In the genomic region with DNA sequence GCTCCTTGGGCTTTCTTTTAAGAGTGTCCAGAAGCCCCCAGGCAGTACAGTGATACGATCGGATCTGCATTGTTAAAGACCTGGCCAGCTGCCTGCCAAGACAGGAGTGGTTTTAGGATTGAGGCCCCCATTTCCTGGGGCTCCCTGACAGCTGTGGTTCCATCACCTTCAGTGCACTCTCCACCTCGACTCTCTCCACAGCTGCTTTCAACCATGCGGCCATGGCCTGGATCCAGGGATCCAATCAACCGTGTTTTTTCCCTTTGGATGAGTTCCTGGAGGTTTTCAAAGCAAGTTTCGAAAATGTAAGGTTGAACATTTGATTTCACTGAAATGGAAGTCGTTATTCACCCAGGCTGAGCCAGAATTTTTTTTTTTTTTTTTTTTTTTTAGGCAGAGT, we compare ENCODE assay signal across 18 cellular contexts.
DNase-seq lines count a peak whose midpoint lies in the region; ATAC-seq, FAIRE-seq and TF ChIP-seq lines count a peak whose summit lies in the region.
"Had no signal": no experiment of that assay in that cellular context is flagged by ENCODE, and none has a peak within 500 bp of the region (broad histone marks: within the 10 kb centered on the region; RNA-seq: fewer than 3 reads in every experiment).

No MANE protein-coding gene starts in this region.

- no peak overlapping the region for H3K9ac ChIP-seq in neural progenitor cell

- H3K27me3 Mint-ChIP-seq in neural progenitor cell (ENCODE audit: insufficient read depth, low read depth), result peaks cover 14% of the 10 kb centered on the region
- H3K27me3 Mint-ChIP-seq in CD4-positive, alpha-beta memory T cell, result peaks cover 4% of the 10 kb centered on the region in 2 donors
- H3K27me3 Mint-ChIP-seq: activated naive CD8-positive, alpha-beta T cell treated with anti-CD3 and anti-CD28 coated beads for 36 hours had no signal

- H3K36me3 ChIP-seq in esophagus muscularis mucosa, result peaks cover 0 to 29% (median 13%) of the 10 kb centered on the region in 4 donors
- H3K36me3 ChIP-seq in neural progenitor cell, result no peaks in the 10 kb centered on the region
- H3K36me3 ChIP-seq in CD4-positive, alpha-beta memory T cell (ENCODE audit: insufficient read depth, low read length), result no peaks in the 10 kb centered on the region
- peaks cover 0 to 9% of the 10 kb centered on the region in 2 donors for H3K36me3 ChIP-seq in small intestine (ENCODE audit: control insufficient read depth in 2 of 2, insufficient read depth in 2 of 2, low read length in 2 of 2)

- POLR2A ChIA-PET in CD4-positive, alpha-beta memory T cell (lab: Charles Lee; ENCODE audit: partially characterized antibody), result no interaction called here

- no peaks in the 10 kb centered on the region for H4K20me1 ChIP-seq in neural progenitor cell (ENCODE audit: low read depth)

- peaks cover 49% of the 10 kb centered on the region for H3K4me1 Mint-ChIP-seq in neural progenitor cell
- no peaks in the 10 kb centered on the region for H3K4me1 Mint-ChIP-seq in CD4-positive, alpha-beta memory T cell
- H3K4me1 Mint-ChIP-seq: activated naive CD8-positive, alpha-beta T cell treated with anti-CD3 and anti-CD28 coated beads for 36 hours; memory B cell had no signal

- no peak overlapping the region for H3K4me2 ChIP-seq in neural progenitor cell
- H3K4me2 ChIP-seq: PC-9 had no signal

- H3K79me2 ChIP-seq in neural progenitor cell (ENCODE audit: low read depth), result no peaks in the 10 kb centered on the region

- peaks cover 68 to 79% (median 73%) of the 10 kb centered on the region in 4 donors for H3K4me1 ChIP-seq in esophagus muscularis mucosa
- H3K4me1 ChIP-seq in neural progenitor cell, result peaks cover 29% of the 10 kb centered on the region
- no peaks in the 10 kb centered on the region for H3K4me1 ChIP-seq in CD4-positive, alpha-beta memory T cell (ENCODE audit: insufficient read depth, low read length)
- no peaks in the 10 kb centered on the region for H3K4me1 ChIP-seq in small intestine (ENCODE audit: control insufficient read depth in 2 of 2, insufficient read depth in 1 of 2, low read depth in 1 of 2, low read length in 1 of 2)

- H3K27ac ChIP-seq in esophagus muscularis mucosa (replicated peaks in 1 of 4) (peak overlapping the region; percentile 79 to 90 (median 86)), neural progenitor cell (no peak overlapping the region), small intestine (ENCODE audit: low read depth in 1 of 2, low read length in 1 of 2) (no peak overlapping the region)
- no peak overlapping the region for H3K27ac ChIP-seq in CD4-positive, alpha-beta memory T cell (ENCODE audit: low read depth, low read length)
- H3K27ac ChIP-seq: PC-9 had no signal

- CTCF ChIA-PET in CD4-positive, alpha-beta memory T cell (lab: Charles Lee; ENCODE audit: partially characterized antibody), result interaction anchor here (0.6 to 0.7 kb wide), 2 partner anchors 17 to 46 kb away, joined by 3 read pairs; no protein-coding TSS in a partner anchor

- H3K9me3 ChIP-seq in esophagus muscularis mucosa (peaks cover 0 to 4% (median 0%) of the 10 kb centered on the region in 4 donors), neural progenitor cell (ENCODE audit: low read depth) (peaks cover 4% of the 10 kb centered on the region), small intestine (ENCODE audit: control insufficient read depth, low read depth) (no peaks in the 10 kb centered on the region)
- no peaks in the 10 kb centered on the region for H3K9me3 ChIP-seq in CD4-positive, alpha-beta memory T cell (ENCODE audit: control insufficient read depth in 1 of 2, low read length in 2 of 2)

- H3K9me3 Mint-ChIP-seq in neural progenitor cell, result peaks cover 5% of the 10 kb centered on the region
- peaks cover 0 to 8% (median 3%) of the 10 kb centered on the region in 8 donors for H3K9me3 Mint-ChIP-seq in CD4-positive, alpha-beta memory T cell

- peak; percentile 78 for DNase-seq in DMS 273 (lab: John Stamatoyannopoulos, UW; ENCODE audit: unreplicated experiment)
- peak; percentile 47 for DNase-seq in NCI-H2171 (lab: John Stamatoyannopoulos, UW)
- DNase-seq in esophagus muscularis mucosa (ENCODE audit: extremely low spot score), result no peak
- no peak for DNase-seq in neural progenitor cell (ENCODE audit: low spot score)
- no peak for DNase-seq in RKO (ENCODE audit: low spot score)
- DNase-seq in left colon, result no peak
- DNase-seq in CD4-positive, alpha-beta memory T cell, result no peak
- DNase-seq in small intestine, result no peak
- DNase-seq: activated CD4-positive, CD25-positive, alpha-beta regulatory T cell treated with anti-CD3 and anti-CD28 coated beads, Interleukin-2, amount 50 U/mL, for 72 hours; activated CD8-positive, alpha-beta memory T cell treated with anti-CD3 and anti-CD28 coated beads, Interleukin-2, amount 50 U/mL, for 4 hours; activated naive CD8-positive, alpha-beta T cell treated with anti-CD3 and anti-CD28 coated beads for 36 hours; cerebellar nuclear complex; DMS53; nucleus accumbens; PC-9; stimulated activated CD4-positive, alpha-beta T cell treated with anti-CD3 and anti-CD28 coated beads, Interleukin-15, amount 100 ng/mL, for 24 hours had no signal

- H3K27ac Mint-ChIP-seq in neural progenitor cell, result peak overlapping the region; percentile 83
- no peak overlapping the region for H3K27ac Mint-ChIP-seq in CD4-positive, alpha-beta memory T cell
- H3K27ac Mint-ChIP-seq: activated naive CD8-positive, alpha-beta T cell treated with anti-CD3 and anti-CD28 coated beads for 36 hours; memory B cell had no signal

- H3F3A ChIP-seq in neural progenitor cell (ENCODE audit: low read depth), result no peaks in the 10 kb centered on the region

- intact Hi-C loops in esophagus muscularis mucosa (cut with DNase I), result loop anchor here (5.0 kb wide), 1 partner anchor 110 kb away; no protein-coding TSS in a partner anchor
- intact Hi-C loops in left colon (cut with DNase I, micrococcal nuclease), result no loop called here
- intact Hi-C loops in CD4-positive, alpha-beta memory T cell (cut with micrococcal nuclease), result no loop called here

- ATAC-seq in left colon, result no peak

- H3K4me3 ChIP-seq in esophagus muscularis mucosa (no peak overlapping the region), neural progenitor cell (no peak overlapping the region), small intestine (ENCODE audit: low read depth in 1 of 2, low read length in 2 of 2) (no peak overlapping the region)
- no peak overlapping the region for H3K4me3 ChIP-seq in CD4-positive, alpha-beta memory T cell (ENCODE audit: low read length in 2 of 2)
- H3K4me3 ChIP-seq: PC-9, tibial nerve had no signal

- H3K27me3 ChIP-seq in esophagus muscularis mucosa, result no peaks in the 10 kb centered on the region
- H3K27me3 ChIP-seq in neural progenitor cell, result no peaks in the 10 kb centered on the region
- H3K27me3 ChIP-seq in CD4-positive, alpha-beta memory T cell (ENCODE audit: insufficient read depth, low read length), result no peaks in the 10 kb centered on the region
- no peaks in the 10 kb centered on the region for H3K27me3 ChIP-seq in small intestine (ENCODE audit: control insufficient read depth in 2 of 2, insufficient read depth in 2 of 2, low read length in 2 of 2)
- H3K27me3 ChIP-seq: tibial nerve had no signal

- no peak for TF ChIP-seq CTCF in esophagus muscularis mucosa (IDR thresholded peaks at IDR 0.05)
- no peak for TF ChIP-seq CTCF in neural progenitor cell (IDR thresholded peaks at IDR 0.05)

- no peak overlapping the region for H2AFZ ChIP-seq in neural progenitor cell (replicated peaks)
- H2AFZ ChIP-seq: PC-9 had no signal

- peaks cover 36% of the 10 kb centered on the region for H3K36me3 Mint-ChIP-seq in neural progenitor cell
- H3K36me3 Mint-ChIP-seq in CD4-positive, alpha-beta memory T cell, result no peaks in the 10 kb centered on the region
- H3K36me3 Mint-ChIP-seq: activated naive CD8-positive, alpha-beta T cell treated with anti-CD3 and anti-CD28 coated beads for 36 hours; memory B cell had no signal

- WGBS in esophagus muscularis mucosa, result 26% methylated on average over 7 of the region's 7 CpGs
- WGBS in small intestine, 3 donors, result 64 to 81% (median 76%) methylated on average over 7 of the region's 7 CpGs

- TF ChIP-seq EP300 in esophagus muscularis mucosa (IDR thresholded peaks at IDR 0.05), result no peak

- FAIRE-seq in small intestine (lab: Jason Lieb, UNC), result no peak

- no peak overlapping the region for H3K4me3 Mint-ChIP-seq in neural progenitor cell
- H3K4me3 Mint-ChIP-seq in CD4-positive, alpha-beta memory T cell, result no peak overlapping the region
- H3K4me3 Mint-ChIP-seq: activated naive CD8-positive, alpha-beta T cell treated with anti-CD3 and anti-CD28 coated beads for 36 hours; memory B cell had no signal

- no peak for TF ChIP-seq POLR2A in esophagus muscularis mucosa (IDR thresholded peaks at IDR 0.05; ENCODE audit: low read depth)

Comparison
In these comparisons a context has a peak if more than half of its experiments do, and no peak if none do; other contexts are left out.
1. DNase-seq: peak in DMS 273 (single experiment) and NCI-H2171 (single experiment); none in esophagus muscularis mucosa (single experiment), neural progenitor cell (single experiment), RKO (single experiment), left colon (0 of 2), CD4-positive, alpha-beta memory T cell (0 of 5) and small intestine (single experiment).
2. H3K27ac ChIP-seq: peak in esophagus muscularis mucosa (4 of 4); none in neural progenitor cell (single experiment), CD4-positive, alpha-beta memory T cell (single experiment) and small intestine (0 of 2).